Comparison of ENCODE assay signal across 8 cellular contexts in the genomic region with DNA sequence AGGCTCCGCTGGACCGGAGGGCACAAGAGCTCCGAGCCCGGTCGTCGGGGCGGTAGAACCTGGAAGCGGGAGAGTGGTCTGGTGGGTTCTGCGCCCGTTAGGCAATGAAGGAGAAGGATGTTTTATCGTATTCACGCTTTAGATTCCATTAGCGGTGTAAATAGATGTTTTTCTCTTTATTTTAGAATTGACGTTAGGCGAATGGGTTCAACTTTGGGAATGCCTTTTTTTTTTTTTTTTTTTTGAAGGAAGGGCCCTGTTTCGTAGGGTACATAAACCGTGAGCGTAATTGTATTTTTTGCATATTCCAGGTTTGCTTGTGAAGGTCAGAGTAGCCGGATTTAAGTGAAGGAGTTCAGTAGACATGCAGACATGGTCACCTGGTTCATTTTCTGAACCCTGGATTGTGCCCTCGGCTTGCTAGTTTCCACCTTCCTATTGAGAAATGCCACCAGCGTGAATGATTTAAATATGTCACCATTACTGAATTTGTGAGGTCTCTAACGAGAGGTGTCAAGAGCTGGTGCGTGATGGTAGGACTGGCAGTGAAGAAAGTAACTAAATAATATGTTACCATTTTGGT. TPM values are rescaled to one million over a fixed set of nuclear protein-coding genes. Genes with fewer than 3 reads are reported as not detected.
A peak's percentile ranks its signal among the peaks of the same experiment; 100 is the strongest.
DNase-seq lines count a peak whose midpoint lies in the region; ATAC-seq and TF ChIP-seq lines count a peak whose summit lies in the region.

No MANE protein-coding gene starts in this region.

- H3K4me3 ChIP-seq in Panc1 (ENCODE audit: low read depth in 2 of 2, low read length in 2 of 2) (peak overlapping the region; percentile 72 to 94), fibroblast of lung (replicated peaks in 1 of 4; ENCODE audit: control extremely low read depth in 1 of 4, insufficient read depth in 1 of 4, low read depth in 3 of 4, low read length in 4 of 4) (peak overlapping the region; percentile 80 to 95 (median 84)), skeletal muscle cell (ENCODE audit: low read depth, low read length) (peak overlapping the region; percentile 84)

- ATAC-seq in GM19328 (IDR thresholded peaks at IDR 0.05; ENCODE audit: unreplicated experiment) (peak; percentile 14), Panc1 (no peak), HG03460 (IDR thresholded peaks at IDR 0.05; ENCODE audit: unreplicated experiment) (no peak)

- POLR2A ChIA-PET in Panc1 (lab: Charles Lee) = interaction anchor here (0.6 kb wide), 1 partner anchor 123 kb away, joined by 7 read pairs; no protein-coding TSS in a partner anchor

- CTCF ChIA-PET in Panc1 (lab: Charles Lee) = interaction anchor here (0.6 kb wide), 1 partner anchor 86 kb away, joined by 4 read pairs; no protein-coding TSS in a partner anchor

- no peaks in the 10 kb centered on the region for H3K27me3 ChIP-seq in Panc1 (ENCODE audit: control insufficient read depth, insufficient read depth, low read length)
- no peaks in the 10 kb centered on the region for H3K27me3 ChIP-seq in fibroblast of lung (ENCODE audit: control insufficient read depth, insufficient read depth, low read length)

- no peak for DNase-seq in Panc1 (ENCODE audit: low read depth, low spot score)
- no peak for DNase-seq in fibroblast of lung (ENCODE audit: low read depth in 2 of 2)
- DNase-seq in skeletal muscle cell (ENCODE audit: low read depth) = no peak
- DNase-seq in T-helper 9 cell = no peak
- DNase-seq in NCI-H1048 (lab: John Stamatoyannopoulos, UW) = no peak
- no peak for DNase-seq in cerebellar cortex (ENCODE audit: low spot score)

- H3K9ac ChIP-seq in fibroblast of lung (ENCODE audit: insufficient read depth, low read length) = peak overlapping the region; percentile 79

- no peaks in the 10 kb centered on the region; the same call in 1 of the 2 replicates for H3K36me3 ChIP-seq in Panc1 (ENCODE audit: control insufficient read depth, insufficient read depth, low read length)
- no peaks in the 10 kb centered on the region for H3K36me3 ChIP-seq in fibroblast of lung (ENCODE audit: control insufficient read depth, insufficient read depth, low read length)

- peaks cover 52% of the 10 kb centered on the region for H3K79me2 ChIP-seq in fibroblast of lung (ENCODE audit: control insufficient read depth, insufficient read depth, low read length)

- H3K4me1 ChIP-seq in Panc1 (ENCODE audit: control insufficient read depth, insufficient read depth, low read length) = no peaks in the 10 kb centered on the region; the same call in 1 of the 2 replicates
- no peaks in the 10 kb centered on the region for H3K4me1 ChIP-seq in fibroblast of lung (ENCODE audit: control insufficient read depth, extremely low read depth, insufficient read depth, low read length)

- H3K27ac ChIP-seq in Panc1 (ENCODE audit: low read length) = peak overlapping the region; percentile 81
- peak overlapping the region; percentile 76 for H3K27ac ChIP-seq in fibroblast of lung (ENCODE audit: insufficient read depth, low read length)

- H4K20me1 ChIP-seq in fibroblast of lung (ENCODE audit: control insufficient read depth, extremely low read depth, insufficient read depth, low read length) = peaks cover 2% of the 10 kb centered on the region

- no peaks in the 10 kb centered on the region for H3K9me3 ChIP-seq in Panc1 (ENCODE audit: control insufficient read depth, insufficient read depth, low read depth, low read length)
- no peaks in the 10 kb centered on the region for H3K9me3 ChIP-seq in fibroblast of lung (ENCODE audit: control insufficient read depth, insufficient read depth, low read depth, low read length)

- peak overlapping the region; percentile 37 for H2AFZ ChIP-seq in fibroblast of lung (ENCODE audit: low read length)

- BruUV-seq in Panc1 (replicated peaks; lab: Mats Ljungman, UMichigan) = TSS peak; percentile 94

- H3K4me2 ChIP-seq in fibroblast of lung (ENCODE audit: extremely low read depth, insufficient read depth, low read length) = peak overlapping the region; percentile 99

- TF ChIP-seq CTCF in Panc1 (IDR thresholded peaks at IDR 0.05) (no peak), fibroblast of lung (conservative IDR thresholded peaks at IDR 0.05 in 1 of 2, IDR thresholded peaks at IDR 0.05 in 1 of 2; ENCODE audit: low read depth in 1 of 2, low read length in 2 of 2) (no peak)

- intact Hi-C loops in Panc1 (cut with micrococcal nuclease; ENCODE audit: unreplicated experiment) = no loop called here

- in situ Hi-C loops in Panc1 (cut with HindIII; ENCODE audit: low pct_unique_long_range_greater_than_20kb, low sequenced_read_pairs) = no loop called here

RNA-seq across cellular contexts. Expression of a gene that starts 0.8 kb away (rescaled TPM):
- 43.6 TPM for total RNA-seq in Panc1 (2021; ENCODE audit: unreplicated experiment)
- polyA plus RNA-seq in Panc1 (2012; ENCODE audit: insufficient read length) = 22.6 TPM
- 41.3 and 46.1 TPM in 2 replicates for total RNA-seq in fibroblast of lung
- 36.3 and 40.1 TPM in 2 replicates for polyA plus RNA-seq in fibroblast of lung
- polyA plus RNA-seq in fibroblast of lung (2012) = 29.0 and 29.6 TPM in 2 replicates
- 19.7 and 20.1 TPM in 2 replicates for polyA minus RNA-seq in fibroblast of lung (ENCODE audit: low replicate concordance)

RNA-seq across cellular contexts. Expression of a gene that starts 11.1 kb away (rescaled TPM):
- total RNA-seq in Panc1 (2021; ENCODE audit: unreplicated experiment) (12.9 TPM), fibroblast of lung (11.8 and 12.2 TPM in 2 replicates)
- 12.0 TPM for polyA plus RNA-seq in Panc1 (2012; ENCODE audit: insufficient read length)
- 6.7 and 9.3 TPM in 2 replicates for polyA plus RNA-seq in fibroblast of lung
- polyA plus RNA-seq in fibroblast of lung (2012) = 7.8 and 12.6 TPM in 2 replicates
- polyA minus RNA-seq in fibroblast of lung (ENCODE audit: low replicate concordance) = 10.1 and 12.9 TPM in 2 replicates

RNA-seq across cellular contexts. Expression of a gene that starts 37.1 kb away (rescaled TPM):
- 27.5 TPM for total RNA-seq in Panc1 (2021; ENCODE audit: unreplicated experiment)
- polyA plus RNA-seq in Panc1 (2012; ENCODE audit: insufficient read length) = 18.7 TPM
- total RNA-seq in fibroblast of lung = 1.5 and 3.0 TPM in 2 replicates
- 0.52 and 1.2 TPM in 2 replicates for polyA plus RNA-seq in fibroblast of lung
- polyA plus RNA-seq in fibroblast of lung (2012) = 0.61 and 1.5 TPM in 2 replicates
- polyA minus RNA-seq in fibroblast of lung (ENCODE audit: low replicate concordance) = 1.5 and 4.3 TPM in 2 replicates
